In the genomic region with DNA sequence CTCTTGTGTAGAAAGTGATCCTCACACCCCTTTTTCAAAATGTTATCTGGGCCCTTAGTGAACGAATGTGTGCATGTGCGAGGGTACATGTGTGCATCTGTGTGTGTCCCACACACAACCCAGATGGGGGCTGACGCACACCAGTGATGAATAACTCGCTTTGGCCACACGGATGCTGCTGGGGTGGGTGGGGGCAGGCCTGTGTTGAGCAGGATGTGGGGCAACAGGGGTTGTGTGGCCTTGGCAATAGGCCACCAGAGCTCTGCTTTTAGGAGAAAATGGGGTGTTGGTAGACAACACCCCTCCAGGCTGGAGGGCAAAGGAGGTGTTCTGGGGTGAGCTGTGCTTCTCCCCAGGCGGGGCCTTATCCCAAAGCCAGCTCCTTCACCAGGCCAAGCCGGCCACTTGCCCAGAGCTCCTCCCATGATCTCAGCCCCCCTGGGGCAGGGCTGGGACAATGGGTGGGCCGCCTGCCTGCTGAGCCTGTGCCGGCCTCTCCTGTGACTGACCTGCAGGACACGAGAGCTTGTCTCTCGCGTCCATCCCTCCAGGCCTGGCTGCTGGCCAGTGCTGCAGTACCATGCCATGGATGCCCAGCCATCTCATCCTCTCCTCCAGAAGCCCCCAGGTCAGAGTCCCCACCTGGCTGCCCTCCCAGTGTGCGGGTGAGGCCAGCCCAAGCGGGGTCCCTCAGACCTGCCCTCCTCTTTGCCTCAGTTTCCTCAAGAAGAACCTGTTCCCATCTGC, we compare ENCODE assay signal across 1 cellular context.
TF ChIP-seq lines count a peak whose summit lies in the region.

No MANE protein-coding gene starts in this region.

TF ChIP-seq in H1, 55 proteins besides CTCF, POLR2A, EP300 and RAD21:
- peak; percentile 30; the same call in 1 of the 2 replicates for TF ChIP-seq POLR2AphosphoS5 (IDR thresholded peaks at IDR 0.05; ENCODE audit: low read depth, low read length)
- TF ChIP-seq, protein P1, sequence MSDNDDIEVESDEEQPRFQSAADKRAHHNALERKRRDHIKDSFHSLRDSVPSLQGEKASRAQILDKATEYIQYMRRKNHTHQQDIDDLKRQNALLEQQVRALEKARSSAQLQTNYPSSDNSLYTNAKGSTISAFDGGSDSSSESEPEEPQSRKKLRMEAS (IDR thresholded peaks at IDR 0.05) = 0 out of 2 replicates have a peak, but pooled peaks have one; percentile 6
- no peak for TF ChIP-seq TAF1 (IDR thresholded peaks at IDR 0.05; ENCODE audit: low read depth, low read length)
- TF ChIP-seq TEAD4 (IDR thresholded peaks at IDR 0.05; ENCODE audit: low read depth, low read length) = no peak
